9 cellular contexts compared by ENCODE assay signal in the genomic region with DNA sequence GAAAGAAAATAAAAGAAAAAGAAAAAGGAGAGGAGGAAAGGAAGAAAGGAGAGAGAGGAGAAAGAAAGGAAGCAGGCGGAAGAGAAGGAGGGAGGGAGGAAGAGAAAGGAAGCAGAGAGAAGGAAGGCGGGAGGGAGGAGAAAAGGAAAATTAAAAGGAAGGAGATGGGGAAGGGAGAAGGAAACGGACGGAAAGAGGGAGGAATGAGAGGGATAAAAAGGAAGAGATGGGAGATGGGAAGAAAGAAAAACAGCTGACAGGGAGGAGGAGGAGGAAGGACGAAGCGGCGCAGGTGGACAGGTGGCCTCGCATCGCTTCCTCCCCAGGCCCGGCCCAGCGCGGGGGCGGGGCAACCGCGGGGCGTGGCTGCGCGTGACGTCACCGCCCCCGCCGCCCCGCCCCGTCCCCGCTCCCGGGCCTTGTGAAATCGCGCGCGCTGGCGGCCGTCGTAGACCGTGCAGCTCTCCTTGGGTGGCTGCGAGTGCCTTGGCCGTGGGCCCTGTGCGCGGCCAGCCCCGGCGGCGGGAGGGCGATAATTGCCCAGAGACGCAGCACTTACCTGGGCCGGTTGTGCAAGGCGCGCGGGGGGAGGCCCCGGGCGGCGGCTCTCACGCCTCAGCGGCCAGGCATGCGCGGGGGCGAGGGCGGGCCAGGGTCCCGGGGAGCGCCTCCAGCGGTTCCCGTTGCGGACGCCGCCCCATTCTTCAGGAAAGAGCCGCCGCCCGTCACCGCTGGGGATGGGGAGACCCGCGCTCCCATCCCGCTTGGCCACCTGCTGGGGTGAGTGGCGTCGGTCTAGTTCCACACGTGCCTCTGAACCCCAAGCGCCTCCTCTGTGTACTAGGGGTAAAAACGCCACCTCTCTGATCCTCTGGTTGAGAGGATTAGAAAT. TPM values are rescaled to one million over a fixed set of nuclear protein-coding genes. Genes with fewer than 3 reads are reported as not detected.
DNase-seq lines count a peak whose midpoint lies in the region; ATAC-seq and TF ChIP-seq lines count a peak whose summit lies in the region.
"Had no signal": no experiment of that assay in that cellular context is flagged by ENCODE, and none has a peak within 500 bp of the region (broad histone marks: within the 10 kb centered on the region; RNA-seq: fewer than 3 reads in every experiment).

No MANE protein-coding gene starts in this region.

- H3K4me3 ChIP-seq in neural cell (ENCODE audit: low read length) = peak overlapping the region; percentile 73

- H3K27me3 ChIP-seq in neural cell (ENCODE audit: insufficient read depth, low read depth, low read length) = peaks cover 8% of the 10 kb centered on the region

- no peaks in the 10 kb centered on the region for H3K9me3 ChIP-seq in neural cell (ENCODE audit: low read length)

- no peak overlapping the region for H3K27ac ChIP-seq in neural cell (ENCODE audit: low read length)

- H3K4me2 ChIP-seq in neural cell (ENCODE audit: low read length) = peak overlapping the region; percentile 41

- no peak for TF ChIP-seq EP300 in neural cell (conservative IDR thresholded peaks at IDR 0.05; ENCODE audit: poor library complexity, severe bottlenecking)

- no peaks in the 10 kb centered on the region for H3F3A ChIP-seq in neural cell (ENCODE audit: insufficient read depth, low read length, poor library complexity, severe bottlenecking)

- H2AFZ ChIP-seq in neural cell (ENCODE audit: low read depth, low read length) = peak overlapping the region; percentile 90

- no peaks in the 10 kb centered on the region for H4K20me1 ChIP-seq in neural cell (ENCODE audit: insufficient read depth)

- H3K9me2 ChIP-seq in neural cell (ENCODE audit: insufficient read depth, low read length) = no peaks in the 10 kb centered on the region

- DNase-seq in CD1c-positive myeloid dendritic cell (ENCODE audit: extremely low spot score) = peak; percentile 75
- DNase-seq in HT-29 (ENCODE audit: low spot score) = peak; percentile 78
- DNase-seq in activated T-helper 1 cell treated with anti-CD3 and anti-CD28 coated beads, Interleukin-2, amount 50 U/mL, for 16 hours (ENCODE audit: low read depth in 1 of 2, low spot score in 1 of 2) = peak; percentile 54 to 68
- DNase-seq in fibroblast of the conjunctiva (ENCODE audit: low read depth) = peak; percentile 12
- DNase-seq in stimulated activated naive CD8-positive, alpha-beta T cell treated with anti-CD3 and anti-CD28 coated beads, Interleukin-15, Interleukin-2, amounts not matched to agents 100 U/mL and 50 U/mL, for 24 hours = peak; percentile 74

- peak overlapping the region; percentile 70 for H3K9ac ChIP-seq in neural cell (ENCODE audit: low read length)

- H3K79me2 ChIP-seq in neural cell (replicated peaks; ENCODE audit: insufficient read depth, low read length) = no peaks in the 10 kb centered on the region

- TF ChIP-seq CTCF in neural cell (IDR thresholded peaks at IDR 0.05; ENCODE audit: poor library complexity, severe bottlenecking) = peak; percentile 64

- ATAC-seq in GM19467 (IDR thresholded peaks at IDR 0.05; ENCODE audit: unreplicated experiment) = peak; percentile 78
- peak; percentile 88 for ATAC-seq in stimulated activated naive CD8-positive, alpha-beta T cell treated with anti-CD3 and anti-CD28 coated beads, Interleukin-15, Interleukin-2, amounts not matched to agents 100 U/mL and 50 U/mL, for 24 hours

- TF ChIP-seq RAD21 in neural cell (conservative IDR thresholded peaks at IDR 0.05) = peak; percentile 51

- no peaks in the 10 kb centered on the region for H3K36me3 ChIP-seq in neural cell (ENCODE audit: insufficient read depth, low read length)

TF ChIP-seq in PFSK-1, 5 proteins besides CTCF, POLR2A, EP300 and RAD21:
- TF ChIP-seq POLR2AphosphoS5 (IDR thresholded peaks at IDR 0.05; ENCODE audit: low read depth, low read length) = peak; percentile 51
- TF ChIP-seq, protein P1, sequence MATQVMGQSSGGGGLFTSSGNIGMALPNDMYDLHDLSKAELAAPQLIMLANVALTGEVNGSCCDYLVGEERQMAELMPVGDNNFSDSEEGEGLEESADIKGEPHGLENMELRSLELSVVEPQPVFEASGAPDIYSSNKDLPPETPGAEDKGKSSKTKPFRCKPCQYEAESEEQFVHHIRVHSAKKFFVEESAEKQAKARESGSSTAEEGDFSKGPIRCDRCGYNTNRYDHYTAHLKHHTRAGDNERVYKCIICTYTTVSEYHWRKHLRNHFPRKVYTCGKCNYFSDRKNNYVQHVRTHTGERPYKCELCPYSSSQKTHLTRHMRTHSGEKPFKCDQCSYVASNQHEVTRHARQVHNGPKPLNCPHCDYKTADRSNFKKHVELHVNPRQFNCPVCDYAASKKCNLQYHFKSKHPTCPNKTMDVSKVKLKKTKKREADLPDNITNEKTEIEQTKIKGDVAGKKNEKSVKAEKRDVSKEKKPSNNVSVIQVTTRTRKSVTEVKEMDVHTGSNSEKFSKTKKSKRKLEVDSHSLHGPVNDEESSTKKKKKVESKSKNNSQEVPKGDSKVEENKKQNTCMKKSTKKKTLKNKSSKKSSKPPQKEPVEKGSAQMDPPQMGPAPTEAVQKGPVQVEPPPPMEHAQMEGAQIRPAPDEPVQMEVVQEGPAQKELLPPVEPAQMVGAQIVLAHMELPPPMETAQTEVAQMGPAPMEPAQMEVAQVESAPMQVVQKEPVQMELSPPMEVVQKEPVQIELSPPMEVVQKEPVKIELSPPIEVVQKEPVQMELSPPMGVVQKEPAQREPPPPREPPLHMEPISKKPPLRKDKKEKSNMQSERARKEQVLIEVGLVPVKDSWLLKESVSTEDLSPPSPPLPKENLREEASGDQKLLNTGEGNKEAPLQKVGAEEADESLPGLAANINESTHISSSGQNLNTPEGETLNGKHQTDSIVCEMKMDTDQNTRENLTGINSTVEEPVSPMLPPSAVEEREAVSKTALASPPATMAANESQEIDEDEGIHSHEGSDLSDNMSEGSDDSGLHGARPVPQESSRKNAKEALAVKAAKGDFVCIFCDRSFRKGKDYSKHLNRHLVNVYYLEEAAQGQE (IDR thresholded peaks at IDR 0.05; ENCODE audit: insufficient read depth in 1 of 2, low read depth in 2 of 2, low read length in 2 of 2) = 0 out of 4 replicates have a peak, but pooled peaks of 1 of the 2 experiments have one; percentile 24
- TF ChIP-seq SIN3A (IDR thresholded peaks at IDR 0.05; ENCODE audit: borderline replicate concordance, insufficient read depth, low read length) = no peak

TF ChIP-seq in neural cell, 6 proteins besides CTCF, POLR2A, EP300 and RAD21:
- TF ChIP-seq EZH2 (IDR thresholded peaks at IDR 0.05; ENCODE audit: borderline replicate concordance, insufficient read depth, low read length, poor library complexity, severe bottlenecking) (no peak), MXI1 (conservative IDR thresholded peaks at IDR 0.05; ENCODE audit: poor library complexity, severe bottlenecking) (peak; percentile 75), SMC3 (conservative IDR thresholded peaks at IDR 0.05; ENCODE audit: poor library complexity) (peak; percentile 47), POLR2AphosphoS5 (IDR thresholded peaks at IDR 0.05) (peak; percentile 62), TAF1 (IDR thresholded peaks at IDR 0.05; ENCODE audit: low read depth) (no peak)
- TF ChIP-seq, protein P1 (IDR thresholded peaks at IDR 0.05; ENCODE audit: borderline replicate concordance) = peak; percentile 61

RNA-seq across cellular contexts. Expression of a gene that starts 49.6 kb away (rescaled TPM):
- not detected in 2 replicates for total RNA-seq in HT-29 (2014; rRNA removed; shearing (Covaris generic))
- polyA plus RNA-seq in PFSK-1 (2012; ENCODE audit: insufficient read length, low read depth) = 0.21 TPM
- polyA plus RNA-seq in neural cell = 0.14 TPM in 1 of 2 replicates, not detected in the other
- polyA minus RNA-seq in neural cell = not detected in 2 replicates
- total RNA-seq: activated CD8-positive, alpha-beta memory T cell treated with anti-CD3 and anti-CD28 coated beads for 36 hours had no signal

Comparison
In these comparisons a context has a peak if more than half of its experiments do, and no peak if none do; other contexts are left out.
1. DNase-seq: peak in every context shown above with its lines; median percentile 78 in HT-29; 75 in CD1c-positive myeloid dendritic cell; 74 in stimulated activated naive CD8-positive, alpha-beta T cell treated with anti-CD3 and anti-CD28 coated beads, Interleukin-15, Interleukin-2, amounts not matched to agents 100 U/mL and 50 U/mL, for 24 hours; 61 in activated T-helper 1 cell treated with anti-CD3 and anti-CD28 coated beads, Interleukin-2, amount 50 U/mL, for 16 hours; 12 in fibroblast of the conjunctiva.